Comparison of ENCODE assay signal across 8 cellular contexts in genomic region chr2:210002158-210003157, GRCh38. TPM values are rescaled to one million over a fixed set of nuclear protein-coding genes. Genes with fewer than 3 reads are reported as not detected.
DNase-seq lines count a peak whose midpoint lies in the region; ATAC-seq, FAIRE-seq and TF ChIP-seq lines count a peak whose summit lies in the region.

TSS of gene RPE (plus strand) at chr2:210002638. CDS start at chr2:210002662, 24 bp downstream.

- in situ Hi-C loops in astrocyte of the cerebellum (cut with HindIII; ENCODE audit: low sequenced_read_pairs) = no loop called here

- H3K9me3 ChIP-seq in aorta (ENCODE audit: control insufficient read depth, low read length) = no peaks in the 10 kb centered on the region

- FAIRE-seq in GM18507 (lab: Jason Lieb, UNC) = peak; percentile 99

- intact Hi-C loops in aorta (cut with DNase I) = loop anchor here in 1 of 2 donors (10.0 kb wide), 1 partner anchor 202 kb away; no protein-coding TSS in a partner anchor

- H3K9ac ChIP-seq in rectal smooth muscle tissue (ENCODE audit: low read length) = peak within 1 kb of the TSS; percentile 84

- ATAC-seq in HG02981 (IDR thresholded peaks at IDR 0.05; ENCODE audit: unreplicated experiment) (peak; percentile 99), aorta (ENCODE audit: low FRiP score) (peak; percentile 100)

- DNase-seq in GM18507 (ENCODE audit: extremely low spot score, insufficient read length, low read depth) = peak; percentile 79
- peak; percentile 76 for DNase-seq in NCI-H2029 treated with DMSO at 0.1 percent for 48 hours (lab: John Stamatoyannopoulos, UW)
- peak; percentile 97 for DNase-seq in T-helper 9 cell
- peak; percentile 83 for DNase-seq in astrocyte of the cerebellum (ENCODE audit: low read depth)
- peak; percentile 90 for DNase-seq in hepatic stellate cell (ENCODE audit: low spot score)
- peak; percentile 98 to 99 for DNase-seq in aorta

- peaks cover 17% of the 10 kb centered on the region for H3K4me1 ChIP-seq in rectal smooth muscle tissue (ENCODE audit: control insufficient read depth, insufficient read depth, low read length)
- H3K4me1 ChIP-seq in aorta (ENCODE audit: control insufficient read depth in 1 of 2, insufficient read depth in 2 of 2, low read length in 2 of 2) = no peaks in the 10 kb centered on the region

- H3K27ac ChIP-seq in rectal smooth muscle tissue (ENCODE audit: low read depth, low read length) (peak within 1 kb of the TSS; percentile 82), aorta (ENCODE audit: low read depth in 1 of 2, low read length in 2 of 2) (peak within 1 kb of the TSS in 1 of 2 donors; percentile 56)

- no peak for TF ChIP-seq CTCF in astrocyte of the cerebellum (IDR thresholded peaks at IDR 0.05; ENCODE audit: low read depth, low read length, missing control alignments)

- 0% methylated on average over 56 to 58 of the region's 58 CpGs for WGBS in aorta, 2 donors

- H3K4me3 ChIP-seq in astrocyte of the cerebellum (ENCODE audit: low read depth, low read length) (peak within 1 kb of the TSS; percentile 89), rectal smooth muscle tissue (ENCODE audit: low read length) (peak within 1 kb of the TSS; percentile 95), aorta (ENCODE audit: low read length in 2 of 2) (peak within 1 kb of the TSS; percentile 67 to 85)

- H3K27me3 ChIP-seq in rectal smooth muscle tissue (ENCODE audit: control insufficient read depth, insufficient read depth, low read length) (no peaks in the 10 kb centered on the region), aorta (ENCODE audit: control insufficient read depth in 1 of 2, insufficient read depth in 2 of 2, low read length in 1 of 2) (no peaks in the 10 kb centered on the region)

- no peaks in the 10 kb centered on the region for H3K36me3 ChIP-seq in rectal smooth muscle tissue (ENCODE audit: control insufficient read depth, insufficient read depth, low read length)
- H3K36me3 ChIP-seq in aorta (ENCODE audit: control insufficient read depth in 1 of 2, insufficient read depth in 2 of 2, low read length in 1 of 2) = no peaks in the 10 kb centered on the region

RNA-seq across cellular contexts. Expression of gene RPE, which starts in this region (rescaled TPM):
- total RNA-seq in aorta = 10 to 100 TPM; 37.3 to 50.6 TPM
- 10 to 100 TPM; 19.9 to 25.6 TPM for polyA plus RNA-seq in aorta
